ENCODE assay signal across 2 cellular contexts in the genomic region with DNA sequence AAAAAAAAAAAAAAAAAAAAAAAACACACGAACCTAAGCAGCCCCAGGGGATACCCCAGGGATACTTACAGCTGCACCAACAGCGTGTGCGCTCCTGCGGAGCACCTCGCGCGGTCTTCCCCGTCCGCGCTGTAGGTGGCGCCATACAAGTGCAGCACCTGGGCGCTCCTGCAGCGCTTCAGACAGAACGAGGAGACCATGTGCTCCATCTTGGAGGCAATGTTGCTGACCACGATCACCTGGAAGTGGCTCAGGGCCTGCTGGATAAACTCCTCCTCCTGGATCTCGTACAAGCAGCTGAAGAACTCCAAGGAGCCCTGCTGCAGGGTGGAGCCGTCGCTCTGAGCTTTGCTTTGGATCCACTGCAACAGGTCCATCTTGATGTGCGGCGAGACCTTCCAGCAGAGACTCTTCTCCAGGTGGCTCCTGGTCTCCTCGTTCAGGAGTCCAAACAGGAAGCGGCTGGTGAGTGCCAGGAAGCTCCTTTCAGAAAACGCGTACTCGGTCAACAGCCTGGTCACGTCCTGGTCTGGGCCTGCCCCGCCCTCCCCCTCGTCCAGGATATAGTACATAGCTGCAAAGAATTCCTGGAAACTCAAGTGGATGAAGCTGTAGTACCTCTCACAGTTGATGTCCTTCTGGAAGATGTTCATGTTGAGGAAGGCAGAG.
TF ChIP-seq lines count a peak whose summit lies in the region.

No MANE protein-coding gene starts in this region.

TF ChIP-seq in HCT116, 20 proteins besides CTCF, POLR2A, EP300 and RAD21:
- TF ChIP-seq EGR1 (IDR thresholded peaks at IDR 0.05; ENCODE audit: low read depth): no peak
- TF ChIP-seq CEBPB (IDR thresholded peaks at IDR 0.05; ENCODE audit: low read depth): no peak
- TF ChIP-seq ATF3 (IDR thresholded peaks at IDR 0.05): no peak
- peak; percentile 46; the same call in 1 of the 2 replicates for TF ChIP-seq MAX (IDR thresholded peaks at IDR 0.05)
- no peak for TF ChIP-seq POLR2AphosphoS5 (IDR thresholded peaks at IDR 0.05; ENCODE audit: low read depth, low read length)

TF ChIP-seq in K562, 482 proteins besides CTCF, POLR2A, EP300 and RAD21 (continues in another document):
- TF ChIP-seq KDM2B (CRISPR knock-in tag; IDR thresholded peaks at IDR 0.05) (no peak), NFE2 (IDR thresholded peaks at IDR 0.05; ENCODE audit: low read depth) (no peak), GMEB1 (CRISPR knock-in tag; IDR thresholded peaks at IDR 0.05) (no peak), TFAP4 (CRISPR knock-in tag; IDR thresholded peaks at IDR 0.05; ENCODE audit: borderline replicate concordance) (peak; percentile 37; the same call in 1 of the 2 replicates), ZBTB17 (CRISPR knock-in tag; IDR thresholded peaks at IDR 0.05) (no peak), NR0B1 (IDR thresholded peaks at IDR 0.05; ENCODE audit: partially characterized antibody) (no peak), ZBTB26 (CRISPR knock-in tag; IDR thresholded peaks at IDR 0.05) (no peak), SMARCB1 (IDR thresholded peaks at IDR 0.05; ENCODE audit: insufficient read length, low read depth) (no peak), MYC (IDR thresholded peaks at IDR 0.05; ENCODE audit: low read depth, low read length) (peak; percentile 78), MYC (CRISPR knock-in tag; IDR thresholded peaks at IDR 0.05; ENCODE audit: borderline replicate concordance, low read depth) (no peak), DMBX1 (CRISPR knock-in tag; IDR thresholded peaks at IDR 0.05; ENCODE audit: borderline replicate concordance) (no peak), LEF1 (IDR thresholded peaks at IDR 0.05) (no peak), EGR1 (conservative IDR thresholded peaks at IDR 0.05) (no peak), MAX (CRISPR knock-in tag; IDR thresholded peaks at IDR 0.05) (0 out of 2 replicates have a peak, but pooled peaks have one; percentile 18), XRCC3 (IDR thresholded peaks at IDR 0.05) (no peak), EP400 (IDR thresholded peaks at IDR 0.05) (peak; percentile 18; the same call in 1 of the 2 replicates), SMC3 (conservative IDR thresholded peaks at IDR 0.05; ENCODE audit: insufficient read depth, low read depth, low read length) (peak; percentile 31; the same call in 1 of the 2 replicates), MXD1 (CRISPR knock-in tag; IDR thresholded peaks at IDR 0.05; ENCODE audit: borderline replicate concordance, poor library complexity, severe bottlenecking) (no peak), SMARCC2 (IDR thresholded peaks at IDR 0.05; ENCODE audit: low read depth) (no peak), ILK (tag; IDR thresholded peaks at IDR 0.05; ENCODE audit: borderline replicate concordance, low read depth) (no peak), ZNF174 (CRISPR knock-in tag; IDR thresholded peaks at IDR 0.05) (no peak), HES1 (IDR thresholded peaks at IDR 0.05; ENCODE audit: low read depth) (no peak), ZEB2 (IDR thresholded peaks at IDR 0.05) (no peak), ZNF586 (CRISPR knock-in tag; conservative IDR thresholded peaks at IDR 0.05) (no peak), CHD4 (IDR thresholded peaks at IDR 0.05; ENCODE audit: insufficient read depth, insufficient replicate concordance, low read depth, low read length, poor library complexity, severe bottlenecking) (no peak), PURB (CRISPR knock-in tag; IDR thresholded peaks at IDR 0.05; ENCODE audit: low read depth) (no peak), HMG20A (CRISPR knock-in tag; conservative IDR thresholded peaks at IDR 0.05) (no peak), L3MBTL2 (IDR thresholded peaks at IDR 0.05) (peak; percentile 93), SFPQ (IDR thresholded peaks at IDR 0.05; ENCODE audit: low read depth, low read length) (no peak), ZNF764 (CRISPR knock-in tag; IDR thresholded peaks at IDR 0.05; ENCODE audit: low read depth) (no peak), ZNF263 (CRISPR knock-in tag; IDR thresholded peaks at IDR 0.05; ENCODE audit: borderline replicate concordance) (no peak), CBX3 (IDR thresholded peaks at IDR 0.05; ENCODE audit: borderline replicate concordance in 1 of 2, low read length in 2 of 2) (0 out of 3 replicates have a peak, but pooled peaks of 1 of the 2 experiments have one; percentile 48), ZKSCAN1 (IDR thresholded peaks at IDR 0.05; ENCODE audit: low read depth, low read length) (no peak)
- TF ChIP-seq, protein P1, sequence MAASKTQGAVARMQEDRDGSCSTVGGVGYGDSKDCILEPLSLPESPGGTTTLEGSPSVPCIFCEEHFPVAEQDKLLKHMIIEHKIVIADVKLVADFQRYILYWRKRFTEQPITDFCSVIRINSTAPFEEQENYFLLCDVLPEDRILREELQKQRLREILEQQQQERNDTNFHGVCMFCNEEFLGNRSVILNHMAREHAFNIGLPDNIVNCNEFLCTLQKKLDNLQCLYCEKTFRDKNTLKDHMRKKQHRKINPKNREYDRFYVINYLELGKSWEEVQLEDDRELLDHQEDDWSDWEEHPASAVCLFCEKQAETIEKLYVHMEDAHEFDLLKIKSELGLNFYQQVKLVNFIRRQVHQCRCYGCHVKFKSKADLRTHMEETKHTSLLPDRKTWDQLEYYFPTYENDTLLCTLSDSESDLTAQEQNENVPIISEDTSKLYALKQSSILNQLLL (CRISPR knock-in tag; IDR thresholded peaks at IDR 0.05; ENCODE audit: borderline replicate concordance): no peak
- TF ChIP-seq, protein P2, sequence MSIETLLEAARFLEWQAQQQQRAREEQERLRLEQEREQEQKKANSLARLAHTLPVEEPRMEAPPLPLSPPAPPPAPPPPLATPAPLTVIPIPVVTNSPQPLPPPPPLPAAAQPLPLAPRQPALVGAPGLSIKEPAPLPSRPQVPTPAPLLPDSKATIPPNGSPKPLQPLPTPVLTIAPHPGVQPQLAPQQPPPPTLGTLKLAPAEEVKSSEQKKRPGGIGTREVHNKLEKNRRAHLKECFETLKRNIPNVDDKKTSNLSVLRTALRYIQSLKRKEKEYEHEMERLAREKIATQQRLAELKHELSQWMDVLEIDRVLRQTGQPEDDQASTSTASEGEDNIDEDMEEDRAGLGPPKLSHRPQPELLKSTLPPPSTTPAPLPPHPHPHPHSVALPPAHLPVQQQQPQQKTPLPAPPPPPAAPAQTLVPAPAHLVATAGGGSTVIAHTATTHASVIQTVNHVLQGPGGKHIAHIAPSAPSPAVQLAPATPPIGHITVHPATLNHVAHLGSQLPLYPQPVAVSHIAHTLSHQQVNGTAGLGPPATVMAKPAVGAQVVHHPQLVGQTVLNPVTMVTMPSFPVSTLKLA (conservative IDR thresholded peaks at IDR 0.05): no peak
- TF ChIP-seq, protein P3, sequence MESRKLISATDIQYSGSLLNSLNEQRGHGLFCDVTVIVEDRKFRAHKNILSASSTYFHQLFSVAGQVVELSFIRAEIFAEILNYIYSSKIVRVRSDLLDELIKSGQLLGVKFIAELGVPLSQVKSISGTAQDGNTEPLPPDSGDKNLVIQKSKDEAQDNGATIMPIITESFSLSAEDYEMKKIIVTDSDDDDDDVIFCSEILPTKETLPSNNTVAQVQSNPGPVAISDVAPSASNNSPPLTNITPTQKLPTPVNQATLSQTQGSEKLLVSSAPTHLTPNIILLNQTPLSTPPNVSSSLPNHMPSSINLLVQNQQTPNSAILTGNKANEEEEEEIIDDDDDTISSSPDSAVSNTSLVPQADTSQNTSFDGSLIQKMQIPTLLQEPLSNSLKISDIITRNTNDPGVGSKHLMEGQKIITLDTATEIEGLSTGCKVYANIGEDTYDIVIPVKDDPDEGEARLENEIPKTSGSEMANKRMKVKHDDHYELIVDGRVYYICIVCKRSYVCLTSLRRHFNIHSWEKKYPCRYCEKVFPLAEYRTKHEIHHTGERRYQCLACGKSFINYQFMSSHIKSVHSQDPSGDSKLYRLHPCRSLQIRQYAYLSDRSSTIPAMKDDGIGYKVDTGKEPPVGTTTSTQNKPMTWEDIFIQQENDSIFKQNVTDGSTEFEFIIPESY (CRISPR knock-in tag; IDR thresholded peaks at IDR 0.05): peak; percentile 90
- TF ChIP-seq, protein P4, sequence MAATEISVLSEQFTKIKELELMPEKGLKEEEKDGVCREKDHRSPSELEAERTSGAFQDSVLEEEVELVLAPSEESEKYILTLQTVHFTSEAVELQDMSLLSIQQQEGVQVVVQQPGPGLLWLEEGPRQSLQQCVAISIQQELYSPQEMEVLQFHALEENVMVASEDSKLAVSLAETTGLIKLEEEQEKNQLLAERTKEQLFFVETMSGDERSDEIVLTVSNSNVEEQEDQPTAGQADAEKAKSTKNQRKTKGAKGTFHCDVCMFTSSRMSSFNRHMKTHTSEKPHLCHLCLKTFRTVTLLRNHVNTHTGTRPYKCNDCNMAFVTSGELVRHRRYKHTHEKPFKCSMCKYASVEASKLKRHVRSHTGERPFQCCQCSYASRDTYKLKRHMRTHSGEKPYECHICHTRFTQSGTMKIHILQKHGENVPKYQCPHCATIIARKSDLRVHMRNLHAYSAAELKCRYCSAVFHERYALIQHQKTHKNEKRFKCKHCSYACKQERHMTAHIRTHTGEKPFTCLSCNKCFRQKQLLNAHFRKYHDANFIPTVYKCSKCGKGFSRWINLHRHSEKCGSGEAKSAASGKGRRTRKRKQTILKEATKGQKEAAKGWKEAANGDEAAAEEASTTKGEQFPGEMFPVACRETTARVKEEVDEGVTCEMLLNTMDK (IDR thresholded peaks at IDR 0.05; ENCODE audit: borderline replicate concordance, insufficient read depth, low read depth, low read length, poor library complexity, severe bottlenecking): peak; percentile 87
